In genomic region chr15:98760112-98760826, GRCh38 we compare ENCODE assay signal across 16 cellular contexts.
DNase-seq lines count a peak whose midpoint lies in the region; ATAC-seq and TF ChIP-seq lines count a peak whose summit lies in the region.
"Had no signal": no experiment of that assay in that cellular context is flagged by ENCODE, and none has a peak within 500 bp of the region (broad histone marks: within the 10 kb centered on the region; RNA-seq: fewer than 3 reads in every experiment).

No MANE protein-coding gene starts in this region.

- H3K27me3 Mint-ChIP-seq in chondrocyte (ENCODE audit: low read depth), result no peaks in the 10 kb centered on the region
- no peaks in the 10 kb centered on the region for H3K27me3 Mint-ChIP-seq in osteocyte (ENCODE audit: unreplicated experiment)
- H3K27me3 Mint-ChIP-seq: dendritic cell treated with granulocyte-macrophage colony-stimulating factor and Interleukin-4, amounts not matched to agents 40 ng/mL and 50 ng/mL, for 4 days; naive thymus-derived CD8-positive, alpha-beta T cell had no signal

- H3K36me3 Mint-ChIP-seq in chondrocyte (ENCODE audit: low read depth) (no peaks in the 10 kb centered on the region), osteocyte (ENCODE audit: unreplicated experiment) (no peaks in the 10 kb centered on the region)
- H3K36me3 Mint-ChIP-seq: naive thymus-derived CD8-positive, alpha-beta T cell had no signal

- DNase-seq in DMS79 (lab: John Stamatoyannopoulos, UW), result peak; percentile 88
- peak; percentile 32 for DNase-seq in NCI-H2029 treated with DMSO at 0.1 percent for 48 hours (lab: John Stamatoyannopoulos, UW)
- no peak for DNase-seq in chondrocyte (ENCODE audit: low spot score)
- DNase-seq in osteocyte (ENCODE audit: extremely low spot score, unreplicated experiment), result peak; percentile 60
- DNase-seq in NCI-H82 (lab: John Stamatoyannopoulos, UW), result no peak
- no peak for DNase-seq in CD1c-positive myeloid dendritic cell (ENCODE audit: extremely low spot score)
- DNase-seq: activated CD4-positive, alpha-beta T cell treated with anti-CD3 and anti-CD28 coated beads, Interleukin-2, amount 50 U/mL, for 48 hours; anterior cingulate cortex; Kasumi-1; naive thymus-derived CD8-positive, alpha-beta T cell; SK-N-SH; testis had no signal

- no peak overlapping the region for H3K4me3 Mint-ChIP-seq in chondrocyte (ENCODE audit: unreplicated experiment)
- H3K4me3 Mint-ChIP-seq in osteocyte (ENCODE audit: unreplicated experiment), result no peak overlapping the region
- H3K4me3 Mint-ChIP-seq: dendritic cell treated with granulocyte-macrophage colony-stimulating factor and Interleukin-4, amounts not matched to agents 40 ng/mL and 50 ng/mL, for 4 days; naive thymus-derived CD8-positive, alpha-beta T cell had no signal

- peaks cover 65% of the 10 kb centered on the region for H3K4me1 Mint-ChIP-seq in chondrocyte (ENCODE audit: low read depth)
- H3K4me1 Mint-ChIP-seq in osteocyte (ENCODE audit: unreplicated experiment), result peaks cover 63% of the 10 kb centered on the region

- TF ChIP-seq CTCF in chondrocyte (IDR thresholded peaks at IDR 0.05), result no peak
- TF ChIP-seq CTCF in osteocyte (IDR thresholded peaks at IDR 0.05), result no peak

- H3K9me3 Mint-ChIP-seq in chondrocyte (ENCODE audit: low read depth) (no peaks in the 10 kb centered on the region), osteocyte (ENCODE audit: unreplicated experiment) (no peaks in the 10 kb centered on the region)
- H3K9me3 Mint-ChIP-seq: activated T-helper 2 cell treated with anti-CD3 and anti-CD28 coated beads, Interferon-gamma antibody, Interleukin-2, Interleukin-4, amounts not matched to agents 10 μg/mL and 5 μg/mL and 100 μg/mL, durations not matched to agents 14 hours and 24 hours and 36 hours; dendritic cell treated with granulocyte-macrophage colony-stimulating factor and Interleukin-4, amounts not matched to agents 40 ng/mL and 50 ng/mL, for 4 days; naive thymus-derived CD8-positive, alpha-beta T cell had no signal

- ATAC-seq in GM19397 (IDR thresholded peaks at IDR 0.05; ENCODE audit: unreplicated experiment) (no peak), GM18511 (IDR thresholded peaks at IDR 0.05; ENCODE audit: unreplicated experiment) (no peak)
- ATAC-seq: naive thymus-derived CD8-positive, alpha-beta T cell had no signal

- H3K27ac Mint-ChIP-seq in chondrocyte (ENCODE audit: unreplicated experiment) (peak overlapping the region; percentile 17), osteocyte (ENCODE audit: unreplicated experiment) (no peak overlapping the region)
- H3K27ac Mint-ChIP-seq: activated T-helper 2 cell treated with anti-CD3 and anti-CD28 coated beads, Interferon-gamma antibody, Interleukin-2, Interleukin-4, amounts not matched to agents 10 μg/mL and 5 μg/mL and 100 μg/mL, durations not matched to agents 14 hours and 24 hours and 36 hours; dendritic cell treated with granulocyte-macrophage colony-stimulating factor and Interleukin-4, amounts not matched to agents 40 ng/mL and 50 ng/mL, for 4 days had no signal

Comparison
In these comparisons a context has a peak if more than half of its experiments do, and no peak if none do; other contexts are left out.
1. DNase-seq: peak in DMS79 (single experiment), NCI-H2029 treated with DMSO at 0.1 percent for 48 hours (single experiment) and osteocyte (single experiment); none in chondrocyte (single experiment), NCI-H82 (single experiment) and CD1c-positive myeloid dendritic cell (single experiment).